In genomic region chr16:8990445-8990844, GRCh38 we compare ENCODE assay signal across 29 cellular contexts.
"Had no signal": no experiment of that assay in that cellular context is flagged by ENCODE, and none has a peak within 500 bp of the region (broad histone marks: within the 10 kb centered on the region; RNA-seq: fewer than 3 reads in every experiment).

No MANE protein-coding gene starts in this region.

- H3K27me3 ChIP-seq: esophagus squamous epithelium, pancreas, stomach, thyroid gland, vagina had no signal

- H3K4me3 ChIP-seq: dorsolateral prefrontal cortex, esophagus squamous epithelium, heart right ventricle, lower lobe of right lung, pancreas, smooth muscle cell, stomach, thyroid gland, vagina had no signal

- H3K36me3 ChIP-seq: esophagus squamous epithelium, heart right ventricle, lower lobe of right lung, neutrophil, pancreas, stomach, thyroid gland, vagina had no signal

- FAIRE-seq: colon, pancreas had no signal

- H3K9me3 ChIP-seq: esophagus squamous epithelium, heart right ventricle, lower lobe of right lung, neutrophil, pancreas, stomach, thyroid gland, vagina had no signal

- H3K4me2 ChIP-seq: smooth muscle cell had no signal

- H3K27ac ChIP-seq: dorsolateral prefrontal cortex, esophagus squamous epithelium, heart right ventricle, lower lobe of right lung, neutrophil, pancreas, stomach, thyroid gland, vagina had no signal

- DNase-seq: dorsolateral prefrontal cortex; effector CD4-positive, alpha-beta T cell; erythroblast; esophagus squamous epithelium; foreskin melanocyte; glutamatergic neuron; heart right ventricle; hippocampal formation; immature natural killer cell; islet precursor cell; kidney glomerular epithelial cell; left colon; left ventricle myocardium superior; lower lobe of right lung; natural killer cell; pancreas; stimulated activated CD4-positive, alpha-beta T cell treated with anti-CD3 and anti-CD28 coated beads, Interleukin-12 subunit alpha, Interleukin-12 subunit beta, amount 100 ng/mL, for 4 hours; stimulated activated CD4-positive, alpha-beta T cell treated with anti-CD3 and anti-CD28 coated beads, Interleukin-1b, Interleukin-23, amount 100 ng/mL, for 48 hours; stimulated activated CD4-positive, alpha-beta T cell treated with anti-CD3 and anti-CD28 coated beads, Interleukin-4, amount 100 ng/mL, for 1 hour; stimulated activated CD8-positive, alpha-beta memory T cell treated with anti-CD3 and anti-CD28 coated beads, Interleukin-4, amount 100 ng/mL, for 48 hours; stimulated activated naive CD4-positive, alpha-beta T cell treated with Interleukin-2 at 50 U/mL for 16 hours; stomach; thyroid gland; trophoblast cell had no signal

- ATAC-seq: heart right ventricle, left colon, left ventricle myocardium superior, lower lobe of right lung, pancreas, sciatic nerve had no signal

- H3K4me1 ChIP-seq: heart right ventricle, lower lobe of right lung, pancreas, thyroid gland, vagina had no signal
